9 cellular contexts compared by ENCODE assay signal in genomic region chr13:100100115-100100879, GRCh38. TPM values are rescaled to one million over a fixed set of nuclear protein-coding genes. Genes with fewer than 3 reads are reported as not detected.
DNase-seq lines count a peak whose midpoint lies in the region; ATAC-seq lines count a peak whose summit lies in the region.
"Had no signal": no experiment of that assay in that cellular context is flagged by ENCODE, and none has a peak within 500 bp of the region (broad histone marks: within the 10 kb centered on the region; RNA-seq: fewer than 3 reads in every experiment).

No MANE protein-coding gene starts in this region.

- ATAC-seq in GM18861 (IDR thresholded peaks at IDR 0.05; ENCODE audit: unreplicated experiment), result peak; percentile 39
- no peak for ATAC-seq in HG02763 (IDR thresholded peaks at IDR 0.05; ENCODE audit: unreplicated experiment)
- ATAC-seq: T-helper 17 cell had no signal

- peak; percentile 55 for DNase-seq in SW480 (ENCODE audit: low spot score)
- DNase-seq in globus pallidus (ENCODE audit: low spot score), result peak; percentile 47
- peak; percentile 99 for DNase-seq in renal cortical epithelial cell (ENCODE audit: low read depth)
- DNase-seq in activated gamma-delta T cell (lab: John Stamatoyannopoulos, UW), result no peak
- DNase-seq in NCI-H524 (lab: John Stamatoyannopoulos, UW), result no peak
- DNase-seq in NCI-H146 treated with DMSO at 0.1 percent for 48 hours (lab: John Stamatoyannopoulos, UW; ENCODE audit: unreplicated experiment), result no peak
- DNase-seq: T-helper 17 cell had no signal

RNA-seq across cellular contexts. Expression of gene PCCA, which starts 11.4 kb away (rescaled TPM):
- total RNA-seq in renal cortical epithelial cell, result 12.5 and 72.8 TPM in 2 replicates

Comparison
In these comparisons a context has a peak if more than half of its experiments do, and no peak if none do; other contexts are left out.
1. DNase-seq: peak in SW480 (single experiment), globus pallidus (single experiment) and renal cortical epithelial cell (single experiment); none in activated gamma-delta T cell (single experiment), NCI-H524 (0 of 2) and NCI-H146 treated with DMSO at 0.1 percent for 48 hours (single experiment).